Comparison of ENCODE assay signal across 17 cellular contexts in genomic region chr11:47437746-47438418, GRCh38. TPM values are rescaled to one million over a fixed set of nuclear protein-coding genes. Genes with fewer than 3 reads are reported as not detected.
DNase-seq lines count a peak whose midpoint lies in the region; ATAC-seq and TF ChIP-seq lines count a peak whose summit lies in the region.
"Had no signal": no experiment of that assay in that cellular context is flagged by ENCODE, and none has a peak within 500 bp of the region (broad histone marks: within the 10 kb centered on the region; RNA-seq: fewer than 3 reads in every experiment).

No MANE protein-coding gene starts in this region.

- peaks cover 5 to 13% (median 11%) of the 10 kb centered on the region in 10 experiments; a peak in 16 of 20 replicates for H3K4me1 ChIP-seq in BLaER1 treated with 17β-estradiol and CSF1 and Interleukin-3, amounts not matched to agents 10 nM and 100 nM
- no peaks in the 10 kb centered on the region for H3K4me1 ChIP-seq in Panc1 (ENCODE audit: control insufficient read depth, insufficient read depth, low read length)
- H3K4me1 ChIP-seq in PC-9 (replicated peaks; ENCODE audit: insufficient read depth), result no peaks in the 10 kb centered on the region

- no peaks in the 10 kb centered on the region for H3K9me3 ChIP-seq in BLaER1 treated with 17β-estradiol and CSF1 and Interleukin-3, amounts not matched to agents 10 nM and 100 nM (replicated peaks in 1 of 11)
- H3K9me3 ChIP-seq in Panc1 (ENCODE audit: control insufficient read depth, insufficient read depth, low read depth, low read length), result no peaks in the 10 kb centered on the region
- H3K9me3 ChIP-seq in PC-9 (ENCODE audit: insufficient read depth, low read depth), result no peaks in the 10 kb centered on the region

- no peaks in the 10 kb centered on the region for H3K79me2 ChIP-seq in PC-9 (ENCODE audit: low read depth)

- in situ Hi-C loops in Panc1 (cut with HindIII; ENCODE audit: low pct_unique_long_range_greater_than_20kb, low sequenced_read_pairs), result no loop called here

- BruUV-seq in Panc1 (replicated peaks; lab: Mats Ljungman, UMichigan) (no TSS peak), PC-9 (replicated peaks; lab: Mats Ljungman, UMichigan) (no TSS peak)

- H3F3A ChIP-seq in PC-9 (ENCODE audit: insufficient read depth, low read depth), result peaks cover 6% of the 10 kb centered on the region

- H3K27me3 ChIP-seq in BLaER1 treated with 17β-estradiol and CSF1 and Interleukin-3, amounts not matched to agents 10 nM and 100 nM, result no peaks in the 10 kb centered on the region
- H3K27me3 ChIP-seq in Panc1 (ENCODE audit: control insufficient read depth, insufficient read depth, low read length) (no peaks in the 10 kb centered on the region), PC-9 (ENCODE audit: insufficient read depth, low read depth) (no peaks in the 10 kb centered on the region)

- DNase-seq in Panc1 (ENCODE audit: low read depth, low spot score) (no peak), left ventricle myocardium superior (peak; percentile 81), omental fat pad (ENCODE audit: low spot score) (no peak), GOT3 (lab: John Stamatoyannopoulos, UW) (no peak), PC-9 (no peak), NCI-H226 (no peak), NCI-H1048 (lab: John Stamatoyannopoulos, UW) (no peak)
- DNase-seq: activated B cell treated with CpG ODN at 0.5 μM for 24 hours; activated CD8-positive, alpha-beta memory T cell treated with anti-CD3 and anti-CD28 coated beads, Interleukin-2, amount 50 U/mL, for 48 hours; activated naive CD4-positive, alpha-beta T cell treated with anti-CD3 and anti-CD28 coated beads for 36 hours; effector CD4-positive, alpha-beta T cell; NCI-H2227 treated with DMSO at 0.1 percent for 48 hours; OCI-M1; posterior cingulate gyrus; stimulated activated CD4-positive, alpha-beta T cell treated with anti-CD3 and anti-CD28 coated beads, Interleukin-15, amount 100 ng/mL, for 24 hours had no signal

- CTCF ChIA-PET in Panc1 (lab: Charles Lee) (no interaction called here), PC-9 (lab: Charles Lee) (no interaction called here)

- no peak overlapping the region for H2AFZ ChIP-seq in PC-9

- no peak overlapping the region for H3K4me3 ChIP-seq in BLaER1 treated with 17β-estradiol and CSF1 and Interleukin-3, amounts not matched to agents 10 nM and 100 nM
- H3K4me3 ChIP-seq in Panc1 (ENCODE audit: low read depth in 2 of 2, low read length in 2 of 2), result no peak overlapping the region
- H3K4me3 ChIP-seq in PC-9, result no peak overlapping the region

- H4K20me1 ChIP-seq in BLaER1 treated with 17β-estradiol and CSF1 and Interleukin-3, amounts not matched to agents 10 nM and 100 nM, result no peaks in the 10 kb centered on the region; a peak in 1 of 22 replicates
- H4K20me1 ChIP-seq in PC-9 (ENCODE audit: insufficient read depth), result no peaks in the 10 kb centered on the region

- intact Hi-C loops in Panc1 (cut with micrococcal nuclease; ENCODE audit: unreplicated experiment), result no loop called here
- intact Hi-C loops in left ventricle myocardium superior (cut with micrococcal nuclease), result no loop called here
- intact Hi-C loops in PC-9 (cut with micrococcal nuclease; ENCODE audit: unreplicated experiment), result no loop called here

- no peaks in the 10 kb centered on the region for H3K9me2 ChIP-seq in PC-9 (ENCODE audit: insufficient read depth)

- H3K36me3 ChIP-seq in BLaER1 treated with 17β-estradiol and CSF1 and Interleukin-3, amounts not matched to agents 10 nM and 100 nM, result no peaks in the 10 kb centered on the region
- H3K36me3 ChIP-seq in Panc1 (ENCODE audit: control insufficient read depth, insufficient read depth, low read length), result no peaks in the 10 kb centered on the region
- H3K36me3 ChIP-seq in PC-9 (ENCODE audit: low read depth), result no peaks in the 10 kb centered on the region

- ATAC-seq in Panc1 (peak; percentile 30), left ventricle myocardium superior (peak; percentile 81), omental fat pad (ENCODE audit: low FRiP score) (peak; percentile 31)

- H3K9ac ChIP-seq in BLaER1 treated with 17β-estradiol and CSF1 and Interleukin-3, amounts not matched to agents 10 nM and 100 nM, result peak overlapping the region in 6 of 11 experiments; percentile 16 to 63 (median 44); a peak in 10 of 22 replicates

- TF ChIP-seq CTCF in Panc1 (IDR thresholded peaks at IDR 0.05) (no peak), omental fat pad (IDR thresholded peaks at IDR 0.05) (no peak), PC-9 (conservative IDR thresholded peaks at IDR 0.05) (no peak)

- POLR2A ChIA-PET in Panc1 (lab: Charles Lee), result interaction anchor here (0.5 kb wide), 1 partner anchor 37 kb away, joined by 6 read pairs; no protein-coding TSS in a partner anchor
- POLR2A ChIA-PET in PC-9 (lab: Charles Lee; ENCODE audit: unreplicated experiment), result no interaction called here

- peak overlapping the region; percentile 7 to 72 (median 56); a peak in 18 of 22 replicates for H3K4me2 ChIP-seq in BLaER1 treated with 17β-estradiol and CSF1 and Interleukin-3, amounts not matched to agents 10 nM and 100 nM
- no peak overlapping the region for H3K4me2 ChIP-seq in PC-9

- peak overlapping the region in 5 of 11 experiments; percentile 20 to 55 (median 27); a peak in 6 of 22 replicates for H3K27ac ChIP-seq in BLaER1 treated with 17β-estradiol and CSF1 and Interleukin-3, amounts not matched to agents 10 nM and 100 nM
- H3K27ac ChIP-seq in Panc1 (ENCODE audit: low read length), result no peak overlapping the region
- no peak overlapping the region for H3K27ac ChIP-seq in PC-9

RNA-seq across cellular contexts. Expression of gene RAPSN, which starts 11.1 kb away (rescaled TPM):
- total RNA-seq in Panc1 (2021; ENCODE audit: unreplicated experiment) (1.8 TPM), left ventricle myocardium superior (6.3 TPM), omental fat pad (under 1 TPM in 2 of 4 donors, not detected in 2; 0.24 to 0.37 TPM), PC-9 (2021) (5.4 and 7.3 TPM in 2 replicates)
- polyA plus RNA-seq in Panc1 (2012; ENCODE audit: insufficient read length), result 1.3 TPM
- total RNA-seq: activated naive CD4-positive, alpha-beta T cell treated with anti-CD3 and anti-CD28 coated beads for 36 hours had no signal

RNA-seq across cellular contexts. Expression of gene PSMC3, which starts 11.6 kb away (rescaled TPM):
- total RNA-seq in Panc1 (2021; ENCODE audit: unreplicated experiment), result 181 TPM
- polyA plus RNA-seq in Panc1 (2012; ENCODE audit: insufficient read length), result 229 TPM
- 180 TPM for total RNA-seq in left ventricle myocardium superior
- total RNA-seq in omental fat pad, result 100 to 1,000 TPM in 3 of 4 donors, 10 to 100 TPM in 1; 90.1 to 142 (median 123) TPM
- 160 and 222 TPM in 2 replicates for total RNA-seq in PC-9 (2021)

RNA-seq across cellular contexts. Expression of gene SLC39A13, which starts 29.5 kb away (rescaled TPM):
- 50.2 TPM for total RNA-seq in Panc1 (2021; ENCODE audit: unreplicated experiment)
- 71.3 TPM for polyA plus RNA-seq in Panc1 (2012; ENCODE audit: insufficient read length)
- total RNA-seq in left ventricle myocardium superior, result 39.5 TPM
- 10 to 100 TPM; 41.5 to 57.1 (median 50.6) TPM for total RNA-seq in omental fat pad
- 28.8 and 32.3 TPM in 2 replicates for total RNA-seq in PC-9 (2021)

RNA-seq across cellular contexts. Expression of gene SPI1, which starts 59.5 kb away (rescaled TPM):
- 0.31 TPM for total RNA-seq in Panc1 (2021; ENCODE audit: unreplicated experiment)
- polyA plus RNA-seq in Panc1 (2012; ENCODE audit: insufficient read length), result not detected
- 11.2 TPM for total RNA-seq in left ventricle myocardium superior
- total RNA-seq in omental fat pad, result 10 to 100 TPM; 25.0 to 69.4 (median 48.4) TPM
- total RNA-seq in PC-9 (2021), result not detected in 2 replicates
- total RNA-seq: activated naive CD4-positive, alpha-beta T cell treated with anti-CD3 and anti-CD28 coated beads for 36 hours had no signal
- polyA plus RNA-seq: BJ had no signal

Comparison
In these comparisons a context has a peak if more than half of its experiments do, and no peak if none do; other contexts are left out.
1. ATAC-seq: peak in every context shown above with its lines; median percentile 81 in left ventricle myocardium superior; 31 in omental fat pad; 30 in Panc1.